ENCODE assay signal across 1 cellular context in genomic region chr1:225999227-225999911, GRCh38.
TF ChIP-seq lines count a peak whose summit lies in the region.

Gene SDE2, minus strand, starts transcription at chr1:225999343. Its CDS starts 31 bp downstream, at chr1:225999312.

TF ChIP-seq in HepG2, 621 proteins besides CTCF, POLR2A, EP300 and RAD21 (continued from another document and continues in another):
- TF ChIP-seq ZNF800 (CRISPR knock-in tag; IDR thresholded peaks at IDR 0.05) (no peak), ZMAT5 (CRISPR knock-in tag; IDR thresholded peaks at IDR 0.05; ENCODE audit: borderline replicate concordance, low read depth) (no peak), ZNF432 (CRISPR knock-in tag; IDR thresholded peaks at IDR 0.05; ENCODE audit: borderline replicate concordance) (no peak), RFX1 (IDR thresholded peaks at IDR 0.05) (peak; percentile 88), PHF21A (CRISPR knock-in tag; IDR thresholded peaks at IDR 0.05) (peak; percentile 63; the same call in 1 of the 2 replicates), ZZZ3 (CRISPR knock-in tag; IDR thresholded peaks at IDR 0.05; ENCODE audit: borderline replicate concordance) (no peak), HINFP (CRISPR knock-in tag; IDR thresholded peaks at IDR 0.05; ENCODE audit: low read depth) (no peak), SIN3A (IDR thresholded peaks at IDR 0.05; ENCODE audit: borderline replicate concordance, low read depth, low read length) (peak; percentile 95; the same call in 1 of the 2 replicates), XRCC5 (optimal IDR thresholded peaks at IDR 0.05; ENCODE audit: low read length) (peak; percentile 43), ZNF235 (CRISPR knock-in tag; IDR thresholded peaks at IDR 0.05; ENCODE audit: borderline replicate concordance) (no peak), YEATS2 (CRISPR knock-in tag; IDR thresholded peaks at IDR 0.05; ENCODE audit: borderline replicate concordance) (peak; percentile 81; the same call in 1 of the 2 replicates), ZNF709 (CRISPR knock-in tag; IDR thresholded peaks at IDR 0.05) (no peak), MIER3 (CRISPR knock-in tag; IDR thresholded peaks at IDR 0.05; ENCODE audit: borderline replicate concordance) (peak; percentile 86; the same call in 1 of the 2 replicates), ZBTB4 (CRISPR knock-in tag; IDR thresholded peaks at IDR 0.05; ENCODE audit: borderline replicate concordance) (no peak), ZBTB26 (CRISPR knock-in tag; IDR thresholded peaks at IDR 0.05; ENCODE audit: borderline replicate concordance) (no peak; the same call in 1 of the 2 replicates), IKZF1 (IDR thresholded peaks at IDR 0.05) (no peak), ZSCAN20 (CRISPR knock-in tag; IDR thresholded peaks at IDR 0.05; ENCODE audit: borderline replicate concordance) (no peak), ZNF512 (CRISPR knock-in tag; IDR thresholded peaks at IDR 0.05) (no peak), MED13 (CRISPR knock-in tag; IDR thresholded peaks at IDR 0.05) (peak; percentile 67), ZBED4 (CRISPR knock-in tag; IDR thresholded peaks at IDR 0.05; ENCODE audit: borderline replicate concordance) (peak; percentile 66; the same call in 1 of the 2 replicates), CEBPG (CRISPR knock-in tag; IDR thresholded peaks at IDR 0.05) (no peak), REPIN1 (CRISPR knock-in tag; IDR thresholded peaks at IDR 0.05; ENCODE audit: borderline replicate concordance, low read depth) (no peak), CEBPB (IDR thresholded peaks at IDR 0.05; ENCODE audit: borderline replicate concordance, low read depth, low read length) (no peak), ZBTB38 (CRISPR knock-in tag; IDR thresholded peaks at IDR 0.05) (peak; percentile 85), ESRRA (CRISPR knock-in tag; IDR thresholded peaks at IDR 0.05; ENCODE audit: low read depth) (peak; percentile 48; the same call in 1 of the 2 replicates), PHF20 (CRISPR knock-in tag; IDR thresholded peaks at IDR 0.05) (peak; percentile 86), DR1 (CRISPR knock-in tag; IDR thresholded peaks at IDR 0.05) (peak; percentile 96), FUBP1 (CRISPR knock-in tag; IDR thresholded peaks at IDR 0.05; ENCODE audit: borderline replicate concordance) (no peak), ZNF607 (CRISPR knock-in tag; IDR thresholded peaks at IDR 0.05; ENCODE audit: borderline replicate concordance) (peak; percentile 23; the same call in 1 of the 2 replicates), SRSF4 (IDR thresholded peaks at IDR 0.05; ENCODE audit: low read depth, low read length, poor library complexity, severe bottlenecking) (no peak), ZNF274 (CRISPR knock-in tag; IDR thresholded peaks at IDR 0.05) (no peak), TOE1 (CRISPR knock-in tag; IDR thresholded peaks at IDR 0.05) (no peak), SATB2 (CRISPR knock-in tag; IDR thresholded peaks at IDR 0.05) (no peak), ZSCAN9 (CRISPR knock-in tag; IDR thresholded peaks at IDR 0.05; ENCODE audit: borderline replicate concordance) (peak; percentile 20; the same call in 1 of the 2 replicates), ZNF496 (CRISPR knock-in tag; IDR thresholded peaks at IDR 0.05; ENCODE audit: insufficient replicate concordance) (no peak), ZNF720 (CRISPR knock-in tag; IDR thresholded peaks at IDR 0.05) (no peak), SNAI1 (CRISPR knock-in tag; IDR thresholded peaks at IDR 0.05; ENCODE audit: borderline replicate concordance) (no peak), ZKSCAN1 (IDR thresholded peaks at IDR 0.05; ENCODE audit: low read length) (0 out of 2 replicates have a peak, but pooled peaks have one; percentile 0), HMG20B (CRISPR knock-in tag; conservative IDR thresholded peaks at IDR 0.05) (no peak), SETDB1 (CRISPR knock-in tag; IDR thresholded peaks at IDR 0.05; ENCODE audit: borderline replicate concordance) (no peak), EHMT2 (IDR thresholded peaks at IDR 0.05; ENCODE audit: borderline replicate concordance, low read depth, low read length) (no peak), FOXM1 (CRISPR knock-in tag; IDR thresholded peaks at IDR 0.05) (no peak), ZIK1 (CRISPR knock-in tag; IDR thresholded peaks at IDR 0.05; ENCODE audit: borderline replicate concordance, low read depth) (no peak), ZNF251 (CRISPR knock-in tag; IDR thresholded peaks at IDR 0.05) (no peak), ZNF326 (CRISPR knock-in tag; IDR thresholded peaks at IDR 0.05; ENCODE audit: borderline replicate concordance) (no peak), FOSL2 (CRISPR knock-in tag; IDR thresholded peaks at IDR 0.05) (peak; percentile 35; the same call in 1 of the 2 replicates), DDIT3 (CRISPR knock-in tag; IDR thresholded peaks at IDR 0.05) (no peak), SRSF9 (IDR thresholded peaks at IDR 0.05; ENCODE audit: borderline replicate concordance, insufficient read depth, low read depth, low read length, poor library complexity, severe bottlenecking) (no peak), ZNF788 (CRISPR knock-in tag; IDR thresholded peaks at IDR 0.05; ENCODE audit: borderline replicate concordance) (peak; percentile 49; the same call in 1 of the 2 replicates), PRMT3 (CRISPR knock-in tag; IDR thresholded peaks at IDR 0.05; ENCODE audit: borderline replicate concordance, low read depth) (peak; percentile 86), ZNF431 (CRISPR knock-in tag; IDR thresholded peaks at IDR 0.05; ENCODE audit: borderline replicate concordance, low read depth) (no peak), ZNF576 (CRISPR knock-in tag; IDR thresholded peaks at IDR 0.05) (no peak), KLF9 (CRISPR knock-in tag; IDR thresholded peaks at IDR 0.05; ENCODE audit: low read depth) (no peak), EZH2 (conservative IDR thresholded peaks at IDR 0.05; ENCODE audit: low read depth, low read length) (no peak)
